ENCODE assay signal across 1 cellular context in genomic region chr3:192905980-192906678, GRCh38.
TF ChIP-seq lines count a peak whose summit lies in the region.

No MANE protein-coding gene starts in this region.

TF ChIP-seq in GM23338, 12 proteins besides CTCF, POLR2A, EP300 and RAD21 (continued from another document):
- TF ChIP-seq CREB1 (CRISPR knock-in tag; IDR thresholded peaks at IDR 0.05; ENCODE audit: low read depth) (no peak), ZNF462 (CRISPR knock-in tag; IDR thresholded peaks at IDR 0.05) (no peak), POLR2AphosphoS5 (IDR thresholded peaks at IDR 0.05; ENCODE audit: low read depth) (no peak), NANOG (IDR thresholded peaks at IDR 0.05; ENCODE audit: borderline replicate concordance) (no peak)
